In the genomic region with DNA sequence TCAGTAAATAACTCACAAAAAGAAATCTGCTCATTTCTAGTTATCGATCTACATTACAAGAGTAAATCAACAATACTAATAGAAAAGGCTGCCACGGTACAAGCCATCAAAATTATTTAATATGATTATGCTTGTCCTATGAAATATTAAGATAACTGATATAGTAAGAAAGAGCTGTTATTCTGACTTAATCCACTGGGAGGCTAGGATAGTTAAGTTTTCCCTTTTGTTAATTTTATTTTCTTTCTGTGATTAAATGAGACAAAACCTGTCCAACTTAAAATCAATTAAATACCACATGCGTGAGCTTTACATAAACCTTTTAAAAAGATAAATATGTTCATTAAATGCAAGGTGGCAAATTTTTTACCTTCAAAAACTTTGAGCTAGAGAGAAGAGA, we compare ENCODE assay signal across 17 cellular contexts.
DNase-seq lines count a peak whose midpoint lies in the region; ATAC-seq, FAIRE-seq and TF ChIP-seq lines count a peak whose summit lies in the region.
"Had no signal": no experiment of that assay in that cellular context is flagged by ENCODE, and none has a peak within 500 bp of the region (broad histone marks: within the 10 kb centered on the region; RNA-seq: fewer than 3 reads in every experiment).

No MANE protein-coding gene starts in this region.

- peaks cover 57% of the 10 kb centered on the region for H3K4me1 Mint-ChIP-seq in activated CD8-positive, alpha-beta T cell treated with anti-CD3 and anti-CD28 coated beads for 36 hours (ENCODE audit: low read depth)
- H3K4me1 Mint-ChIP-seq in activated CD8-positive, alpha-beta T cell treated with anti-CD3 and anti-CD28 coated beads, Interleukin-2, amount 10 ng/mL, durations not matched to agents 7 days and 5 days (ENCODE audit: low read depth) = peaks cover 20% of the 10 kb centered on the region
- peaks cover 2% of the 10 kb centered on the region for H3K4me1 Mint-ChIP-seq in chondrocyte (ENCODE audit: low read depth)
- peaks cover 61% of the 10 kb centered on the region for H3K4me1 Mint-ChIP-seq in stimulated activated memory B cell treated with anti-CD40 and anti-IgM and Interleukin-4, amounts not matched to agents 10 μg/mL and 1 μg/mL and 100 μg/mL, for 72 hours
- peaks cover 5% of the 10 kb centered on the region for H3K4me1 Mint-ChIP-seq in T-helper 17 cell

- H3K27me3 Mint-ChIP-seq in activated CD8-positive, alpha-beta T cell treated with anti-CD3 and anti-CD28 coated beads for 36 hours = no peaks in the 10 kb centered on the region
- no peaks in the 10 kb centered on the region for H3K27me3 Mint-ChIP-seq in activated CD8-positive, alpha-beta T cell treated with anti-CD3 and anti-CD28 coated beads, Interleukin-2, amount 10 ng/mL, durations not matched to agents 7 days and 5 days (ENCODE audit: low read depth)
- H3K27me3 Mint-ChIP-seq in chondrocyte (ENCODE audit: low read depth) = no peaks in the 10 kb centered on the region
- no peaks in the 10 kb centered on the region for H3K27me3 Mint-ChIP-seq in stimulated activated memory B cell treated with anti-CD40 and anti-IgM and Interleukin-4, amounts not matched to agents 10 μg/mL and 1 μg/mL and 100 μg/mL, for 72 hours
- no peaks in the 10 kb centered on the region for H3K27me3 Mint-ChIP-seq in T-helper 17 cell
- H3K27me3 Mint-ChIP-seq: naive thymus-derived CD8-positive, alpha-beta T cell had no signal

- H3K4me3 Mint-ChIP-seq in activated CD8-positive, alpha-beta T cell treated with anti-CD3 and anti-CD28 coated beads for 36 hours = no peak overlapping the region
- H3K4me3 Mint-ChIP-seq in activated CD8-positive, alpha-beta T cell treated with anti-CD3 and anti-CD28 coated beads, Interleukin-2, amount 10 ng/mL, durations not matched to agents 7 days and 5 days = no peak overlapping the region
- H3K4me3 Mint-ChIP-seq in chondrocyte (ENCODE audit: unreplicated experiment) (no peak overlapping the region), T-helper 17 cell (no peak overlapping the region)
- H3K4me3 Mint-ChIP-seq in stimulated activated memory B cell treated with anti-CD40 and anti-IgM and Interleukin-4, amounts not matched to agents 10 μg/mL and 1 μg/mL and 100 μg/mL, for 72 hours = no peak overlapping the region
- H3K4me3 Mint-ChIP-seq: brain had no signal

- peak overlapping the region; percentile 99 for H3K27ac Mint-ChIP-seq in activated CD8-positive, alpha-beta T cell treated with anti-CD3 and anti-CD28 coated beads for 36 hours
- H3K27ac Mint-ChIP-seq in activated CD8-positive, alpha-beta T cell treated with anti-CD3 and anti-CD28 coated beads, Interleukin-2, amount 10 ng/mL, durations not matched to agents 7 days and 5 days = no peak overlapping the region
- H3K27ac Mint-ChIP-seq in chondrocyte (ENCODE audit: unreplicated experiment) (no peak overlapping the region), T-helper 17 cell (no peak overlapping the region)
- peak overlapping the region; percentile 96 for H3K27ac Mint-ChIP-seq in stimulated activated memory B cell treated with anti-CD40 and anti-IgM and Interleukin-4, amounts not matched to agents 10 μg/mL and 1 μg/mL and 100 μg/mL, for 72 hours
- H3K27ac Mint-ChIP-seq: brain had no signal

- H3K4me1 ChIP-seq in MM.1S (ENCODE audit: low read length) = no peaks in the 10 kb centered on the region
- H3K4me1 ChIP-seq in pancreas = no peaks in the 10 kb centered on the region

- H3K9me2 ChIP-seq in MM.1S (replicated peaks; ENCODE audit: insufficient read depth, low read length) = no peaks in the 10 kb centered on the region

- intact Hi-C loops in activated CD8-positive, alpha-beta T cell treated with anti-CD3 and anti-CD28 coated beads for 36 hours (cut with micrococcal nuclease) = no loop called here
- intact Hi-C loops in pancreas (cut with DNase I) = no loop called here

- H3K4me3 ChIP-seq in MM.1S (ENCODE audit: low read length) (no peak overlapping the region), pancreas (no peak overlapping the region)

- 81 to 83% methylated on average over 3 of the region's 3 CpGs for WGBS in pancreas, 2 donors

- H3K36me3 ChIP-seq in MM.1S (replicated peaks; ENCODE audit: insufficient read depth, low read length) = no peaks in the 10 kb centered on the region
- no peaks in the 10 kb centered on the region for H3K36me3 ChIP-seq in pancreas

- no peak for FAIRE-seq in pancreas (lab: Jason Lieb, UNC)

- no peak overlapping the region for H3K27ac ChIP-seq in MM.1S (ENCODE audit: low read length)
- no peak overlapping the region for H3K27ac ChIP-seq in pancreas

- H3K27me3 ChIP-seq in MM.1S (replicated peaks; ENCODE audit: insufficient read depth, low read length) (no peaks in the 10 kb centered on the region), pancreas (no peaks in the 10 kb centered on the region)

- no peak for DNase-seq in activated CD8-positive, alpha-beta T cell treated with anti-CD3 and anti-CD28 coated beads for 36 hours
- DNase-seq in activated CD8-positive, alpha-beta T cell treated with anti-CD3 and anti-CD28 coated beads, Interleukin-2, amount 10 ng/mL, durations not matched to agents 7 days and 5 days = no peak
- no peak for DNase-seq in MM.1S
- no peak for DNase-seq in chondrocyte (ENCODE audit: low spot score)
- no peak for DNase-seq in pancreas
- no peak for DNase-seq in T-helper 17 cell
- DNase-seq: ACHN; KG1; left ventricle myocardium superior; naive thymus-derived CD8-positive, alpha-beta T cell; NCI-H146; stimulated activated CD4-positive, alpha-beta T cell treated with anti-CD3 and anti-CD28 coated beads, Interleukin-4, amount 100 ng/mL, for 4 hours; SW 1271 had no signal

- no peaks in the 10 kb centered on the region for H3F3A ChIP-seq in MM.1S (ENCODE audit: insufficient read depth, low read length)

- no peaks in the 10 kb centered on the region; the same call in 1 of the 2 replicates for H3K79me2 ChIP-seq in MM.1S (ENCODE audit: low read length)

- H3K9me3 Mint-ChIP-seq in activated CD8-positive, alpha-beta T cell treated with anti-CD3 and anti-CD28 coated beads for 36 hours = peaks cover 4% of the 10 kb centered on the region
- no peaks in the 10 kb centered on the region for H3K9me3 Mint-ChIP-seq in activated CD8-positive, alpha-beta T cell treated with anti-CD3 and anti-CD28 coated beads, Interleukin-2, amount 10 ng/mL, durations not matched to agents 7 days and 5 days (ENCODE audit: insufficient read depth)
- H3K9me3 Mint-ChIP-seq in chondrocyte (ENCODE audit: low read depth) = no peaks in the 10 kb centered on the region
- H3K9me3 Mint-ChIP-seq in stimulated activated memory B cell treated with anti-CD40 and anti-IgM and Interleukin-4, amounts not matched to agents 10 μg/mL and 1 μg/mL and 100 μg/mL, for 72 hours = peaks cover 18% of the 10 kb centered on the region

- H3K36me3 Mint-ChIP-seq in activated CD8-positive, alpha-beta T cell treated with anti-CD3 and anti-CD28 coated beads for 36 hours (ENCODE audit: low read depth) = peaks cover 36% of the 10 kb centered on the region
- H3K36me3 Mint-ChIP-seq in activated CD8-positive, alpha-beta T cell treated with anti-CD3 and anti-CD28 coated beads, Interleukin-2, amount 10 ng/mL, durations not matched to agents 7 days and 5 days (ENCODE audit: low read depth) = peaks cover 16% of the 10 kb centered on the region
- peaks cover 7% of the 10 kb centered on the region for H3K36me3 Mint-ChIP-seq in chondrocyte (ENCODE audit: low read depth)
- H3K36me3 Mint-ChIP-seq in stimulated activated memory B cell treated with anti-CD40 and anti-IgM and Interleukin-4, amounts not matched to agents 10 μg/mL and 1 μg/mL and 100 μg/mL, for 72 hours = peaks cover 26% of the 10 kb centered on the region
- peaks cover 7% of the 10 kb centered on the region for H3K36me3 Mint-ChIP-seq in T-helper 17 cell (ENCODE audit: low read depth)

- peak; percentile 28 for TF ChIP-seq CTCF in activated CD8-positive, alpha-beta T cell treated with anti-CD3 and anti-CD28 coated beads for 36 hours (IDR thresholded peaks at IDR 0.05)
- TF ChIP-seq CTCF in MM.1S (IDR thresholded peaks at IDR 0.05; ENCODE audit: low read length) (0 out of 2 replicates have a peak, but pooled peaks have one; percentile 13), chondrocyte (IDR thresholded peaks at IDR 0.05) (peak; percentile 63), pancreas (IDR thresholded peaks at IDR 0.05) (no peak)

- CTCF ChIA-PET in activated CD8-positive, alpha-beta T cell treated with anti-CD3 and anti-CD28 coated beads for 36 hours (lab: Charles Lee) = interaction anchor here (0.8 to 2.5 kb wide), 4 partner anchors 9 to 496 kb away, joined by 3 to 9 read pairs (median 6); no protein-coding TSS in a partner anchor
- CTCF ChIA-PET in activated CD8-positive, alpha-beta T cell treated with anti-CD3 and anti-CD28 coated beads, Interleukin-2, amount 10 ng/mL, durations not matched to agents 7 days and 5 days (lab: Charles Lee) = interaction anchor here (0.9 to 1.5 kb wide), 7 partner anchors 9 to 38 kb away, joined by 3 to 5 read pairs (median 4); no protein-coding TSS in a partner anchor

- no peak overlapping the region for H2AFZ ChIP-seq in MM.1S (ENCODE audit: low read length)

- no peaks in the 10 kb centered on the region for H4K20me1 ChIP-seq in MM.1S (ENCODE audit: insufficient read depth, low read length)

- POLR2A ChIA-PET in activated CD8-positive, alpha-beta T cell treated with anti-CD3 and anti-CD28 coated beads for 36 hours (lab: Charles Lee) = interaction anchor here (0.5 to 0.6 kb wide), 2 partner anchors 76 to 115 kb away, joined by 3 read pairs; no protein-coding TSS in a partner anchor
- POLR2A ChIA-PET in activated CD8-positive, alpha-beta T cell treated with anti-CD3 and anti-CD28 coated beads, Interleukin-2, amount 10 ng/mL, durations not matched to agents 7 days and 5 days (lab: Charles Lee) = no interaction called here

- no peak overlapping the region for H3K9ac ChIP-seq in MM.1S (ENCODE audit: low read length)

- H3K4me2 ChIP-seq in MM.1S (ENCODE audit: low read depth, low read length) = no peak overlapping the region

- no peak for ATAC-seq in activated CD8-positive, alpha-beta T cell treated with anti-CD3 and anti-CD28 coated beads for 36 hours
- no peak for ATAC-seq in activated CD8-positive, alpha-beta T cell treated with anti-CD3 and anti-CD28 coated beads, Interleukin-2, amount 10 ng/mL, durations not matched to agents 7 days and 5 days
- no peak for ATAC-seq in stimulated activated memory B cell treated with anti-CD40 and anti-IgM and Interleukin-4, amounts not matched to agents 10 μg/mL and 1 μg/mL and 100 μg/mL, for 72 hours
- ATAC-seq in pancreas = no peak
- no peak for ATAC-seq in GM18502 (IDR thresholded peaks at IDR 0.05; ENCODE audit: poor library complexity, unreplicated experiment)
- ATAC-seq in T-helper 17 cell = no peak
- ATAC-seq: left ventricle myocardium superior; naive thymus-derived CD8-positive, alpha-beta T cell; sciatic nerve had no signal

- H3K9me3 ChIP-seq in MM.1S (replicated peaks; ENCODE audit: insufficient read depth, low read length) (no peaks in the 10 kb centered on the region), pancreas (no peaks in the 10 kb centered on the region), T-helper 17 cell (ENCODE audit: control insufficient read depth, low read length, poor library complexity, severe bottlenecking) (no peaks in the 10 kb centered on the region)

Comparison
In these comparisons a context has a peak if more than half of its experiments do, and no peak if none do; other contexts are left out.
1. H3K27ac Mint-ChIP-seq: peak in activated CD8-positive, alpha-beta T cell treated with anti-CD3 and anti-CD28 coated beads for 36 hours (single experiment) and stimulated activated memory B cell treated with anti-CD40 and anti-IgM and Interleukin-4, amounts not matched to agents 10 μg/mL and 1 μg/mL and 100 μg/mL, for 72 hours (single experiment); none in activated CD8-positive, alpha-beta T cell treated with anti-CD3 and anti-CD28 coated beads, Interleukin-2, amount 10 ng/mL, durations not matched to agents 7 days and 5 days (single experiment), chondrocyte (single experiment) and T-helper 17 cell (single experiment).
2. CTCF ChIP-seq: peak in activated CD8-positive, alpha-beta T cell treated with anti-CD3 and anti-CD28 coated beads for 36 hours (single experiment), MM.1S (single experiment) and chondrocyte (single experiment); none in pancreas (0 of 4).